In the genomic region with DNA sequence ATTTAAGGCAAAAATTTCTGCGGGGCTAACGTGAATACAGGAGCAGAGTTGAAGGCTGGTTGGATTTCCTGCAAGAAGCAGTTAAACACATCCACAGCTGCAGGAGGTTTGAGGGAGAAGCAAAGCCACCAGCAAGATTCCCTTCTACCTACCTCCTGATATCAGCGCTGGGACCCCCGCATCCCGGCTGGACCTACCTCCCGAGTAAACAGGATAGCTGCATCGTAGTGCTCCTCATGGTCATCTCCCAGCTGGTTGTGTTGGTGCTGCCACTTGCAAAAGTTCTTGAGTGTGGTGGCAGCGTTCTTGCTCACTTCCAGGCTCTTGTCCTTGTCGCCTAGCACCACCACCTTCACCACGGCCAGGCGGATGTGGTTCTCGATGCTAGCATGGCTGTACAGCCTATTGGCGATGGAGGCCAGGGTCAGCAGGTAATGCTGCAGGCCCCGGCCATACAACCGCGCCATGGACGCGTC, we compare ENCODE assay signal across 12 cellular contexts. TPM values are rescaled to one million over a fixed set of nuclear protein-coding genes. Genes with fewer than 3 reads are reported as not detected.
DNase-seq lines count a peak whose midpoint lies in the region; TF ChIP-seq lines count a peak whose summit lies in the region.
"Had no signal": no experiment of that assay in that cellular context is flagged by ENCODE, and none has a peak within 500 bp of the region (broad histone marks: within the 10 kb centered on the region; RNA-seq: fewer than 3 reads in every experiment).

No MANE protein-coding gene starts in this region.

- 75 to 83% methylated on average over 15 to 17 of the region's 18 CpGs for WGBS in mesodermal cell (ENCODE audit: insufficient coverage in 2 of 2), 2 experiments
- WGBS in stomach, 5 donors = 35 to 58% (median 47%) methylated on average over 13 to 18 of the region's 18 CpGs

- no peak for TF ChIP-seq POLR2A in stomach (IDR thresholded peaks at IDR 0.05)

- H3K9me3 ChIP-seq in duodenal mucosa (ENCODE audit: control insufficient read depth in 1 of 2, low read length in 2 of 2) = no peaks in the 10 kb centered on the region
- no peaks in the 10 kb centered on the region for H3K9me3 ChIP-seq in mesodermal cell (ENCODE audit: control insufficient read depth, low read length)
- no peaks in the 10 kb centered on the region for H3K9me3 ChIP-seq in stomach

- DNase-seq in HFF-Myc (ENCODE audit: extremely low read depth, low read depth) (no peak), stomach (no peak), hepatic stellate cell (ENCODE audit: low spot score) (no peak), occipital lobe (lab: John Stamatoyannopoulos, UW) (no peak), NCI-H748 (lab: John Stamatoyannopoulos, UW; ENCODE audit: unreplicated experiment) (no peak)
- no peak for DNase-seq in activated CD8-positive, alpha-beta memory T cell treated with anti-CD3 and anti-CD28 coated beads for 24 hours
- DNase-seq: activated naive CD4-positive, alpha-beta T cell treated with Interleukin-2 at 50 U/mL for 16 hours; GOT3 had no signal

- no peak for TF ChIP-seq CTCF in HFF-Myc (IDR thresholded peaks at IDR 0.05; ENCODE audit: low read depth, low read length, missing control alignments)
- TF ChIP-seq CTCF in stomach (IDR thresholded peaks at IDR 0.05) = no peak

- TF ChIP-seq EP300 in stomach (IDR thresholded peaks at IDR 0.05) = no peak

- H3K9ac ChIP-seq in duodenal mucosa (ENCODE audit: low read depth in 1 of 2, low read length in 2 of 2) = no peak overlapping the region

- H3K27ac ChIP-seq in duodenal mucosa (ENCODE audit: low read depth, low read length) (peak overlapping the region; percentile 67), mesodermal cell (ENCODE audit: low read depth, low read length, severe bottlenecking) (no peak overlapping the region), stomach (peak overlapping the region; percentile 66 to 86 (median 83))
- H3K27ac ChIP-seq: VCaP had no signal

- H3K36me3 ChIP-seq in duodenal mucosa (ENCODE audit: control insufficient read depth in 1 of 2, insufficient read depth in 2 of 2, low read length in 2 of 2) (no peaks in the 10 kb centered on the region), mesodermal cell (ENCODE audit: control insufficient read depth, insufficient read depth, low read length) (no peaks in the 10 kb centered on the region), stomach (no peaks in the 10 kb centered on the region)

- H3K4me1 ChIP-seq in duodenal mucosa (ENCODE audit: control insufficient read depth in 1 of 2, insufficient read depth in 2 of 2, low read length in 2 of 2) = no peaks in the 10 kb centered on the region
- peaks cover 4% of the 10 kb centered on the region for H3K4me1 ChIP-seq in mesodermal cell (ENCODE audit: control insufficient read depth, insufficient read depth, low read length, poor library complexity, severe bottlenecking)
- H3K4me1 ChIP-seq in stomach = peaks cover 0 to 47% (median 25%) of the 10 kb centered on the region in 4 donors

- H3K27me3 ChIP-seq in duodenal mucosa (ENCODE audit: control insufficient read depth in 1 of 2, insufficient read depth in 2 of 2, low read length in 2 of 2) (peaks cover 3 to 9% of the 10 kb centered on the region in 2 donors), stomach (peaks cover 0 to 49% (median 17%) of the 10 kb centered on the region in 3 donors)

- intact Hi-C loops in stomach (cut with DNase I; ENCODE audit: low total_unique reads) = no loop called here

- H3K4me3 ChIP-seq in HFF-Myc (replicated peaks; ENCODE audit: low read depth, low read length) (peak overlapping the region; percentile 55), duodenal mucosa (ENCODE audit: low read depth in 1 of 2, low read length in 2 of 2) (peak overlapping the region; percentile 9 to 64), mesodermal cell (ENCODE audit: extremely low read depth, insufficient read depth, low read length, poor library complexity, severe bottlenecking) (peak overlapping the region; percentile 52), stomach (peak overlapping the region; percentile 56 to 68 (median 60))

RNA-seq across cellular contexts. Expression of a gene that starts 1.8 kb away (rescaled TPM):
- 1.1 TPM for polyA plus RNA-seq in mesodermal cell (2013, experiment 1 of 2)
- polyA plus RNA-seq in mesodermal cell (2013, experiment 2 of 2) = 0.66 TPM
- total RNA-seq in stomach (10 to 100 TPM in 2 of 5 donors, 1 to 10 TPM in 3; 1.4 to 52.0 (median 6.7) TPM), occipital lobe (1.4 TPM)
- polyA plus RNA-seq in stomach = 1 to 10 TPM in 2 of 3 donors, under 1 TPM in 1; 0.55 to 2.4 (median 2.2) TPM
- total RNA-seq: OCI-LY7 had no signal
